ENCODE assay signal across 1 cellular context in the genomic region with DNA sequence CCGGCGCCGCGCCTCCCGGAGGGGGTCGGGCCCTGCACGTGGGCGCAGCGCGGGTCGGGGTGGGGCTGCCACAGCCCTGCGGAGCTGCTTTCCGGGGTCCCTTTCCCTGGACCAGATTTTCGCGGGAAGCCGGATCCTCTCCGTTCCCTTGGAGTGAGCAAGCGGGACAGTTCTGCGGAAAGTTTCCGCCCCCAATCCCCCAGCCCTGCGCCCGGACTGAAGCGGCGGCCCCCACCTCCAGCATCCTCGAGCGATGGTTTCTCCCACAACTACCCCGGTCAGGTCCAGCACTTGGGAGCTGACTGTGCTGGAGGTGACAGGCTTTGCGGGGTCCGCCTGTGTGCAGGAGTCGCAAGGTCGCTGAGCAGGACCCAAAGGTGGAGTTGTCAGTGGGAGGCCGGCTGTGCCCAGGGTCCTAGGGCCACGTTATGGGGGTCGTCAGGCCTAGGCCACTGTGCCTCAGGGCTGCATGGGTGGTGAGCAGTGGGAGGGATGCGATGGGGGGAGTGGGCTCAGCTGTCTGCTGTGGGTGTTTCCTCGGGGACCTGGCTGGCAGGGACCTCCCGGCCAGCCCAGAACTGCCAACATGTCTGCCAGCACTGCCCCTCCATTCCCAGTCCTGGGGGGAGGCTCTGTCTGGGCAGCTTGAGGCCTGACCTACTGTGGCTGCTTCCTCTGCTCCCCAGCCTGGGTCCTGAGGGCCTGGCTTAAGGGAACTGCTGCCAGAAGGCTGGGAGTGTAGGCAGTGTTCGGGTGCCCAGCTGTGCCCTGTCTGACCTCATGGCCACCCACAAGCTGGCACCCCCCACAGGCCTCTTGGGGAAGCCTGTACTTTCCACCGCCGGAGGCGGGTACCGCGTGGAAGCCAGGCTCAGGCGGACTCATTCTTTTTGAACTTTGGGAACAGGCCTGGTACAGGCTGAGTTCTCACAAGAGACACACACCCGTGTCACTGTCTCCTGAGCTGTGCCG.
A peak's percentile ranks its signal among the peaks of the same experiment; 100 is the strongest.
TF ChIP-seq lines count a peak whose summit lies in the region.

No MANE protein-coding gene starts in this region.

TF ChIP-seq in K562, 482 proteins besides CTCF, POLR2A, EP300 and RAD21 (continued from another document):
- TF ChIP-seq ETS1 (conservative IDR thresholded peaks at IDR 0.05; ENCODE audit: control insufficient read depth, low read depth, low read length) (0 out of 2 replicates have a peak, but pooled peaks have one; percentile 30), E4F1 (CRISPR knock-in tag; IDR thresholded peaks at IDR 0.05; ENCODE audit: borderline replicate concordance) (no peak)
- TF ChIP-seq, protein P1, sequence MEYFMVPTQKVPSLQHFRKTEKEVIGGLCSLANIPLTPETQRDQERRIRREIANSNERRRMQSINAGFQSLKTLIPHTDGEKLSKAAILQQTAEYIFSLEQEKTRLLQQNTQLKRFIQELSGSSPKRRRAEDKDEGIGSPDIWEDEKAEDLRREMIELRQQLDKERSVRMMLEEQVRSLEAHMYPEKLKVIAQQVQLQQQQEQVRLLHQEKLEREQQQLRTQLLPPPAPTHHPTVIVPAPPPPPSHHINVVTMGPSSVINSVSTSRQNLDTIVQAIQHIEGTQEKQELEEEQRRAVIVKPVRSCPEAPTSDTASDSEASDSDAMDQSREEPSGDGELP (CRISPR knock-in tag; IDR thresholded peaks at IDR 0.05; ENCODE audit: borderline replicate concordance) = 0 out of 2 replicates have a peak, but pooled peaks have one; percentile 23
